Comparison of ENCODE assay signal across 9 cellular contexts in the genomic region with DNA sequence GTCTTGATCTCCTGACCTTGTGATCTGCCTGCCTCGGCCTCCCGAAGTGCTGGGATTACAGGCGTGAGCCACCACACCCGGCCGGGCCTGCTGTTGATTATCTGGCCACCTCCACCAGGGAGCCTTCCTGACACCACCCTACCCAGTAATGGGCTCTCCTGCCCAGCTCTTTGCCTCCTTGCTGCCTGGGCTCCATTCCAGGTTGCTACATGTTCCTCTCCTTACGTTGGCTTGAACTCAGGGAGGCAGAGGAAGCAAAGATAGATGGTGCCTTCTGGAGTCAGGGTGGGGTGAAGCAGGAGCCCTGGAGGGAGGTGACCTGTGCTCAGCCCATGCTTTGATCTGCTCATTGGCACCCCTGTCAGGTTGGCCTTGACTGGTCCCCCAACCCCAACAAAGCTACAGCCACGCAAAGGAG. TPM values are rescaled to one million over a fixed set of nuclear protein-coding genes. Genes with fewer than 3 reads are reported as not detected.
DNase-seq lines count a peak whose midpoint lies in the region; ATAC-seq, FAIRE-seq and TF ChIP-seq lines count a peak whose summit lies in the region.
"Had no signal": no experiment of that assay in that cellular context is flagged by ENCODE, and none has a peak within 500 bp of the region (broad histone marks: within the 10 kb centered on the region; RNA-seq: fewer than 3 reads in every experiment).

No MANE protein-coding gene starts in this region.

- DNase-seq in activated naive CD4-positive, alpha-beta T cell treated with anti-CD3 and anti-CD28 coated beads, Interleukin-2, amount 10 ng/mL, durations not matched to agents 7 days and 5 days = no peak
- no peak for DNase-seq in activated naive CD4-positive, alpha-beta T cell treated with anti-CD3 and anti-CD28 coated beads, Interleukin-2, amount 50 U/mL, for 16 hours
- peak in 1 of 3 experiments; percentile 11 for DNase-seq in effector memory CD8-positive, alpha-beta T cell
- DNase-seq in sigmoid colon = peak; percentile 79
- no peak for DNase-seq in D721Med (ENCODE audit: insufficient read length, low spot score)
- DNase-seq in HT-29 (ENCODE audit: low spot score) = no peak
- no peak for DNase-seq in NK-92 (lab: John Stamatoyannopoulos, UW; ENCODE audit: unreplicated experiment)
- DNase-seq: mesenchymal stem cell had no signal

- ATAC-seq in effector memory CD8-positive, alpha-beta T cell (replicated peaks) = no peak

- no peak overlapping the region for H3K4me3 Mint-ChIP-seq in activated naive CD4-positive, alpha-beta T cell treated with anti-CD3 and anti-CD28 coated beads, Interleukin-2, amount 10 ng/mL, durations not matched to agents 7 days and 5 days
- H3K4me3 Mint-ChIP-seq in effector memory CD8-positive, alpha-beta T cell = peak overlapping the region; percentile 37 to 75

- TF ChIP-seq POLR2A in sigmoid colon (IDR thresholded peaks at IDR 0.05) = no peak

- H3K4me1 ChIP-seq in sigmoid colon = no peaks in the 10 kb centered on the region

- FAIRE-seq in D721Med (lab: Jason Lieb, UNC) = no peak

- H3K9me3 ChIP-seq in sigmoid colon = no peaks in the 10 kb centered on the region

- H3K36me3 Mint-ChIP-seq in activated naive CD4-positive, alpha-beta T cell treated with anti-CD3 and anti-CD28 coated beads, Interleukin-2, amount 10 ng/mL, durations not matched to agents 7 days and 5 days = peaks cover 20% of the 10 kb centered on the region
- peaks cover 63% of the 10 kb centered on the region for H3K36me3 Mint-ChIP-seq in effector memory CD8-positive, alpha-beta T cell (ENCODE audit: insufficient read depth)

- no peaks in the 10 kb centered on the region for H3K27me3 ChIP-seq in sigmoid colon

- peaks cover 30 to 48% (median 39%) of the 10 kb centered on the region in 4 donors for H3K36me3 ChIP-seq in sigmoid colon

- peak overlapping the region; percentile 83 for H3K27ac Mint-ChIP-seq in activated naive CD4-positive, alpha-beta T cell treated with anti-CD3 and anti-CD28 coated beads, Interleukin-2, amount 10 ng/mL, durations not matched to agents 7 days and 5 days
- peak overlapping the region; percentile 99 for H3K27ac Mint-ChIP-seq in effector memory CD8-positive, alpha-beta T cell

- H3K27me3 Mint-ChIP-seq in activated naive CD4-positive, alpha-beta T cell treated with anti-CD3 and anti-CD28 coated beads, Interleukin-2, amount 10 ng/mL, durations not matched to agents 7 days and 5 days = no peaks in the 10 kb centered on the region
- no peaks in the 10 kb centered on the region for H3K27me3 Mint-ChIP-seq in effector memory CD8-positive, alpha-beta T cell

- no peaks in the 10 kb centered on the region for H3K9me3 Mint-ChIP-seq in activated naive CD4-positive, alpha-beta T cell treated with anti-CD3 and anti-CD28 coated beads, Interleukin-2, amount 10 ng/mL, durations not matched to agents 7 days and 5 days
- H3K9me3 Mint-ChIP-seq in effector memory CD8-positive, alpha-beta T cell = no peaks in the 10 kb centered on the region

- TF ChIP-seq RAD21 in Ishikawa (IDR thresholded peaks at IDR 0.05; ENCODE audit: low read depth) = no peak

- TF ChIP-seq CTCF in sigmoid colon (IDR thresholded peaks at IDR 0.05) = no peak
- TF ChIP-seq CTCF in D721Med (IDR thresholded peaks at IDR 0.05; ENCODE audit: insufficient read depth, missing control alignments) = no peak

- H3K4me1 Mint-ChIP-seq in activated naive CD4-positive, alpha-beta T cell treated with anti-CD3 and anti-CD28 coated beads, Interleukin-2, amount 10 ng/mL, durations not matched to agents 7 days and 5 days = peaks cover 51% of the 10 kb centered on the region
- H3K4me1 Mint-ChIP-seq in effector memory CD8-positive, alpha-beta T cell (ENCODE audit: low read depth in 2 of 2) = peaks cover 14 to 35% of the 10 kb centered on the region in 2 donors

- no peak for TF ChIP-seq EP300 in Ishikawa (IDR thresholded peaks at IDR 0.05; ENCODE audit: borderline replicate concordance)
- TF ChIP-seq EP300 in sigmoid colon (IDR thresholded peaks at IDR 0.05) = no peak

- no peak overlapping the region for H3K4me3 ChIP-seq in sigmoid colon

- H3K27ac ChIP-seq in sigmoid colon = peak overlapping the region; percentile 57 to 99 (median 98)

- intact Hi-C loops in sigmoid colon (cut with DNase I) = no loop called here

- WGBS in sigmoid colon, 2 donors = 72 to 79% methylated on average over 7 of the region's 7 CpGs

- CTCF ChIA-PET in activated naive CD4-positive, alpha-beta T cell treated with anti-CD3 and anti-CD28 coated beads, Interleukin-2, amount 10 ng/mL, durations not matched to agents 7 days and 5 days (lab: Charles Lee) = interaction anchor here (1.9 kb wide), 1 partner anchor 26 kb away, joined by 4 read pairs; no protein-coding TSS in a partner anchor

TF ChIP-seq in Ishikawa, 13 proteins besides CTCF, POLR2A, EP300 and RAD21:
- TF ChIP-seq REST (IDR thresholded peaks at IDR 0.05; ENCODE audit: low read depth) = no peak
- no peak for TF ChIP-seq CREB1 (IDR thresholded peaks at IDR 0.05; ENCODE audit: low read depth)
- TF ChIP-seq TAF1 (IDR thresholded peaks at IDR 0.05; ENCODE audit: low read depth) = no peak
- no peak for TF ChIP-seq FOXM1 (IDR thresholded peaks at IDR 0.05; ENCODE audit: borderline replicate concordance, low read depth)
- 0 out of 2 replicates have a peak, but pooled peaks have one; percentile 16 for TF ChIP-seq NFIC (IDR thresholded peaks at IDR 0.05)
- TF ChIP-seq, protein P1, sequence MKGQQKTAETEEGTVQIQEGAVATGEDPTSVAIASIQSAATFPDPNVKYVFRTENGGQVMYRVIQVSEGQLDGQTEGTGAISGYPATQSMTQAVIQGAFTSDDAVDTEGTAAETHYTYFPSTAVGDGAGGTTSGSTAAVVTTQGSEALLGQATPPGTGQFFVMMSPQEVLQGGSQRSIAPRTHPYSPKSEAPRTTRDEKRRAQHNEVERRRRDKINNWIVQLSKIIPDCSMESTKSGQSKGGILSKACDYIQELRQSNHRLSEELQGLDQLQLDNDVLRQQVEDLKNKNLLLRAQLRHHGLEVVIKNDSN (IDR thresholded peaks at IDR 0.05) = no peak

RNA-seq across cellular contexts. Expression of gene FLNA, which starts 26.3 kb away (rescaled TPM):
- 1,000 to 10,000 TPM; 2,494 to 9,435 (median 5,341) TPM for total RNA-seq in sigmoid colon
- polyA plus RNA-seq in sigmoid colon = 100 to 1,000 TPM in 1 of 3 donors, 10 to 100 TPM in 2; 27.0 to 442 (median 42.0) TPM
- total RNA-seq in HT-29 (2014; rRNA removed; shearing (Covaris generic)) = 482 and 516 TPM in 2 replicates

RNA-seq across cellular contexts. Expression of gene EMD, which starts 31.0 kb away (rescaled TPM):
- 10 to 100 TPM; 44.3 to 66.8 (median 48.6) TPM for total RNA-seq in sigmoid colon
- 10 to 100 TPM; 40.7 to 87.9 (median 42.6) TPM for polyA plus RNA-seq in sigmoid colon
- 70.5 and 87.0 TPM in 2 replicates for total RNA-seq in HT-29 (2014; rRNA removed; shearing (Covaris generic))

RNA-seq across cellular contexts. Expression of gene RPL10, which starts 50.1 kb away (rescaled TPM):
- 1,000 to 10,000 TPM; 3,138 to 8,651 (median 6,770) TPM for total RNA-seq in sigmoid colon
- polyA plus RNA-seq in sigmoid colon = 1,000 to 10,000 TPM; 4,760 to 8,094 (median 5,003) TPM
- total RNA-seq in HT-29 (2014; rRNA removed; shearing (Covaris generic)) = 4,676 and 4,679 TPM in 2 replicates

RNA-seq across cellular contexts. Expression of gene TKTL1, which starts 52.5 kb away (rescaled TPM):
- under 1 TPM in 1 of 4 donors, not detected in 3; under 0.01 TPM for total RNA-seq in sigmoid colon
- polyA plus RNA-seq in sigmoid colon = under 1 TPM in 1 of 3 donors, not detected in 2; 0.31 TPM
- not detected in 2 replicates for total RNA-seq in HT-29 (2014; rRNA removed; shearing (Covaris generic))

RNA-seq across cellular contexts. Expression of gene TEX28, which starts 53.2 kb away (rescaled TPM):
- total RNA-seq in sigmoid colon = not detected
- not detected for polyA plus RNA-seq in sigmoid colon
- not detected in 2 replicates for total RNA-seq in HT-29 (2014; rRNA removed; shearing (Covaris generic))
